Comparison of ENCODE assay signal across 15 cellular contexts in the genomic region with DNA sequence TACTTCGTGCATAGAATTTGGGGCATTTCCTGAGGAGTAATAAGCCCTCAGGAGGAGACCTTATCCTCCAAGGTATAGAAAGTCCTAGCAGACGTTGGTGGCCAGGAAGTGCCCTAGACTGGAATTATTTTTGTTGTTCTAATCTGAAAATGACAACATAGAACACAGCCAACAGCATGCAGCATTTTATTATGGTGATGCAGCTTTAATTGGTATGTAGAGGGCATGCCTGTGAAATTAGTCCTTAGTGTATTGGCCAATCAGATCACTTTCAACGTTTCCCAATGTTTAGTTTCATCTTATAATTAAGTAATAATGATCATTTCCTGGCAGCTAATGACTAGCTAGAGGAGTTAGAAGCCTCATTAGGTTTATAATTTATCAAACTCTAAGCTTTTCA.
A peak's percentile ranks its signal among the peaks of the same experiment; 100 is the strongest.
DNase-seq lines count a peak whose midpoint lies in the region; ATAC-seq, FAIRE-seq and TF ChIP-seq lines count a peak whose summit lies in the region.
"Had no signal": no experiment of that assay in that cellular context is flagged by ENCODE, and none has a peak within 500 bp of the region (broad histone marks: within the 10 kb centered on the region; RNA-seq: fewer than 3 reads in every experiment).

No MANE protein-coding gene starts in this region.

- POLR2A ChIA-PET in WTC11 (lab: Charles Lee) = no interaction called here

- no peak for TF ChIP-seq CTCF in WTC11 (IDR thresholded peaks at IDR 0.05)
- no peak for TF ChIP-seq CTCF in fibroblast of villous mesenchyme (IDR thresholded peaks at IDR 0.05; ENCODE audit: insufficient read depth, low read depth, low read length)
- no peak for TF ChIP-seq CTCF in WERI-Rb-1 (IDR thresholded peaks at IDR 0.05; ENCODE audit: low read depth, low read length)

- no peak overlapping the region for H3K27ac ChIP-seq in WERI-Rb-1
- H3K27ac ChIP-seq: stomach had no signal

- FAIRE-seq in urothelium cell line (lab: Jason Lieb, UNC) = no peak
- FAIRE-seq: GM12878, H54 had no signal

- H3K4me3 Mint-ChIP-seq in WTC11 = no peak overlapping the region
- H3K4me3 Mint-ChIP-seq: activated CD8-positive, alpha-beta T cell treated with anti-CD3 and anti-CD28 coated beads, Interleukin-2, amount 10 ng/mL, durations not matched to agents 7 days and 5 days; activated naive CD4-positive, alpha-beta T cell treated with anti-CD3 and anti-CD28 coated beads for 36 hours; T-helper 17 cell had no signal

- peaks cover 6% of the 10 kb centered on the region; the same call in 1 of the 2 replicates for H3K36me3 Mint-ChIP-seq in WTC11

- H3K27ac Mint-ChIP-seq in WTC11 = 0 out of 2 replicates have a peak overlapping the region, but pooled peaks have one; percentile 23
- H3K27ac Mint-ChIP-seq: activated CD8-positive, alpha-beta T cell treated with anti-CD3 and anti-CD28 coated beads, Interleukin-2, amount 10 ng/mL, durations not matched to agents 7 days and 5 days; activated naive CD4-positive, alpha-beta T cell treated with anti-CD3 and anti-CD28 coated beads for 36 hours; T-helper 17 cell had no signal

- DNase-seq in HCEC 1CT = peak; percentile 70
- DNase-seq in WTC11 (ENCODE audit: low spot score) = no peak
- peak; percentile 85 for DNase-seq in fibroblast of villous mesenchyme (ENCODE audit: low read depth)
- peak; percentile 28 for DNase-seq in urothelium cell line (ENCODE audit: low spot score)
- DNase-seq in NCI-H1694 treated with DMSO at 0.1 percent for 48 hours (lab: John Stamatoyannopoulos, UW) = no peak
- no peak for DNase-seq in WERI-Rb-1
- no peak for DNase-seq in AML-193 (lab: John Stamatoyannopoulos, UW)
- DNase-seq: activated CD8-positive, alpha-beta T cell treated with anti-CD3 and anti-CD28 coated beads, Interleukin-2, amount 10 ng/mL, durations not matched to agents 7 days and 5 days; activated naive CD4-positive, alpha-beta T cell treated with anti-CD3 and anti-CD28 coated beads for 36 hours; KBM-7; NCI-H1930; stomach; T-helper 17 cell had no signal

- CTCF ChIA-PET in WTC11 (lab: Charles Lee) = no interaction called here

- H3K36me3 ChIP-seq in WERI-Rb-1 = no peaks in the 10 kb centered on the region
- H3K36me3 ChIP-seq: stomach had no signal

- H3K4me1 Mint-ChIP-seq in WTC11 = peaks cover 24% of the 10 kb centered on the region
- H3K4me1 Mint-ChIP-seq: T-helper 17 cell had no signal

- H3K4me3 ChIP-seq in fibroblast of villous mesenchyme (ENCODE audit: low read depth, low read length) = no peak overlapping the region
- no peak overlapping the region for H3K4me3 ChIP-seq in WERI-Rb-1 (ENCODE audit: low read depth, low read length)
- H3K4me3 ChIP-seq: GM12878, stomach had no signal

- H3K9me3 Mint-ChIP-seq in WTC11 = peaks cover 3% of the 10 kb centered on the region; the same call in 1 of the 2 replicates
- H3K9me3 Mint-ChIP-seq: activated naive CD4-positive, alpha-beta T cell treated with anti-CD3 and anti-CD28 coated beads for 36 hours had no signal

- peaks cover 2% of the 10 kb centered on the region; the same call in 1 of the 2 replicates for H3K27me3 Mint-ChIP-seq in WTC11 (ENCODE audit: low read depth)

- no peaks in the 10 kb centered on the region for H3K27me3 ChIP-seq in WERI-Rb-1 (ENCODE audit: insufficient read depth, low read depth, severe bottlenecking)
- H3K27me3 ChIP-seq: stomach had no signal

- ATAC-seq in WTC11 = 0 out of 2 replicates have a peak, but pooled peaks have one; percentile 41
- ATAC-seq: activated CD8-positive, alpha-beta T cell treated with anti-CD3 and anti-CD28 coated beads, Interleukin-2, amount 10 ng/mL, durations not matched to agents 7 days and 5 days; GM12878; T-helper 17 cell had no signal

- no peaks in the 10 kb centered on the region for H3K9me3 ChIP-seq in WERI-Rb-1 (ENCODE audit: severe bottlenecking)
- H3K9me3 ChIP-seq: stomach had no signal

TF ChIP-seq in WTC11, 78 proteins besides CTCF, POLR2A, EP300 and RAD21:
- TF ChIP-seq GTF2I (CRISPR knock-in tag; conservative IDR thresholded peaks at IDR 0.05) = no peak
- TF ChIP-seq FOXP4 (CRISPR knock-in tag; IDR thresholded peaks at IDR 0.05) = no peak
- no peak for TF ChIP-seq E2F1 (CRISPR knock-in tag; IDR thresholded peaks at IDR 0.05)
- no peak for TF ChIP-seq ZNF232 (CRISPR knock-in tag; IDR thresholded peaks at IDR 0.05)
- no peak for TF ChIP-seq MYBL2 (CRISPR knock-in tag; IDR thresholded peaks at IDR 0.05)
- TF ChIP-seq SP1 (CRISPR knock-in tag; conservative IDR thresholded peaks at IDR 0.05) = no peak
- TF ChIP-seq ZBTB43 (CRISPR knock-in tag; IDR thresholded peaks at IDR 0.05) = no peak
- TF ChIP-seq TEAD4 (CRISPR knock-in tag; IDR thresholded peaks at IDR 0.05) = no peak
- TF ChIP-seq NR3C1 (CRISPR knock-in tag; conservative IDR thresholded peaks at IDR 0.05; ENCODE audit: low read depth) = no peak
- no peak for TF ChIP-seq SMAD4 (CRISPR knock-in tag; IDR thresholded peaks at IDR 0.05)
- TF ChIP-seq ZNF423 (CRISPR knock-in tag; IDR thresholded peaks at IDR 0.05) = no peak
- TF ChIP-seq FOXP1 (CRISPR knock-in tag; IDR thresholded peaks at IDR 0.05; ENCODE audit: borderline replicate concordance) = no peak
- no peak for TF ChIP-seq CREB1 (CRISPR knock-in tag; IDR thresholded peaks at IDR 0.05)

Comparison
In these comparisons a context has a peak if more than half of its experiments do, and no peak if none do; other contexts are left out.
1. DNase-seq: peak in HCEC 1CT (single experiment), fibroblast of villous mesenchyme (single experiment) and urothelium cell line (single experiment); none in WTC11 (single experiment), NCI-H1694 treated with DMSO at 0.1 percent for 48 hours (single experiment), WERI-Rb-1 (single experiment) and AML-193 (0 of 2).